ENCODE assay signal across 11 cellular contexts in the genomic region with DNA sequence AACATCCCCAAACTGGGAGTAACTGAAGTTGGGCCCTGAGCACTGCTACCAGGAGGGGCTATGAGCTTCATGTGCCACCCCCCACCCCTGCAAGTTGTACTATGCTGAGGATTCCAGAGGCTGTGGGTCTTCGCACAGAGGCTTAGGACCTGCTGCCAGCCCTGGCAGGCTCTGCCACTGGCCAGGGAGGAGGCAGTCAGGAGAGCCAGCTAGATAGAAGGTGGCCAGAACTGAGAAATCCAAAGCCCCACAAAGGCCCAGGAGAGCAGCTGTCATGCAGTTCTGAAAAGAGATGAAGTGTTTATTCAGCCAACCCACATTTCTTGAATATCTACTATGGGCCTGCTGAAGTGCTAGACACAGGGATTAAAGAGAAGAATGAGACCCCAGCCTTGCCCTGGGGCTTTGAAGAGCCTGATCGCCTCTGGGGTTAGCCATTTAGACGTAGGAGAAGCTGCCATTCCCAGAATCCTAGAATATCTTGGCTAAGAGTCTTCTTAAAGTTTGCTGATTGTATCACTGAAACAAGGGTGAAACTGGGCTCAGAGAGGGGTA. TPM values are rescaled to one million over a fixed set of nuclear protein-coding genes. Genes with fewer than 3 reads are reported as not detected.
DNase-seq lines count a peak whose midpoint lies in the region; ATAC-seq and TF ChIP-seq lines count a peak whose summit lies in the region.
"Had no signal": no experiment of that assay in that cellular context is flagged by ENCODE, and none has a peak within 500 bp of the region (broad histone marks: within the 10 kb centered on the region; RNA-seq: fewer than 3 reads in every experiment).

No MANE protein-coding gene starts in this region.

- ATAC-seq in left ventricle myocardium superior: no peak
- ATAC-seq in HG03571 (IDR thresholded peaks at IDR 0.05; ENCODE audit: unreplicated experiment): no peak

- TF ChIP-seq POLR2A in lower leg skin (IDR thresholded peaks at IDR 0.05): no peak

- no peak overlapping the region for H3K4me3 ChIP-seq in right atrium auricular region
- no peak overlapping the region for H3K4me3 ChIP-seq in lower leg skin (ENCODE audit: low read depth, poor library complexity, severe bottlenecking)

- H3K27ac ChIP-seq in right atrium auricular region: no peak overlapping the region
- H3K27ac ChIP-seq: cardiac muscle cell had no signal

- peak; percentile 49 for DNase-seq in left ventricle myocardium superior
- DNase-seq in right atrium auricular region (ENCODE audit: low spot score): no peak
- peak; percentile 43 for DNase-seq in mesenteric fat pad (ENCODE audit: low spot score)
- DNase-seq in T-helper 9 cell: no peak
- DNase-seq in lower leg skin (ENCODE audit: low spot score in 2 of 2): no peak
- no peak for DNase-seq in stimulated activated CD4-positive, alpha-beta T cell treated with anti-CD3 and anti-CD28 coated beads, Interleukin-2, amount 100 ng/mL, for 24 hours
- DNase-seq: NCI-H187 treated with DMSO at 0.1 percent for 48 hours; stimulated activated CD4-positive, alpha-beta T cell treated with anti-CD3 and anti-CD28 coated beads, Interleukin-2, amount 100 ng/mL, for 48 hours had no signal

- 71 to 76% methylated on average over 3 of the region's 3 CpGs for WGBS in lower leg skin, 2 donors

- intact Hi-C loops in left ventricle myocardium superior (cut with micrococcal nuclease) (no loop called here), lower leg skin (cut with DNase I; ENCODE audit: low total_unique reads) (no loop called here)

- no peaks in the 10 kb centered on the region for H3K27me3 ChIP-seq in right atrium auricular region
- H3K27me3 ChIP-seq: cardiac muscle cell had no signal

- no peaks in the 10 kb centered on the region for H3K9me3 ChIP-seq in right atrium auricular region

- no peaks in the 10 kb centered on the region for H3K27me3 Mint-ChIP-seq in activated naive CD8-positive, alpha-beta T cell

- H3K4me1 Mint-ChIP-seq in activated naive CD8-positive, alpha-beta T cell (ENCODE audit: low read depth): peaks cover 28% of the 10 kb centered on the region

- no peaks in the 10 kb centered on the region for H3K9me3 Mint-ChIP-seq in activated naive CD8-positive, alpha-beta T cell (ENCODE audit: low read depth)

- H3K36me3 ChIP-seq in right atrium auricular region: no peaks in the 10 kb centered on the region
- H3K36me3 ChIP-seq: cardiac muscle cell had no signal

- H3K36me3 Mint-ChIP-seq in activated naive CD8-positive, alpha-beta T cell: peaks cover 2% of the 10 kb centered on the region

- no peak overlapping the region for H3K27ac Mint-ChIP-seq in activated naive CD8-positive, alpha-beta T cell

- H3K4me3 Mint-ChIP-seq in activated naive CD8-positive, alpha-beta T cell: peak overlapping the region; percentile 91

- TF ChIP-seq CTCF in right atrium auricular region (IDR thresholded peaks at IDR 0.05) (no peak), lower leg skin (IDR thresholded peaks at IDR 0.05) (no peak)

- peaks cover 0 to 31% of the 10 kb centered on the region in 2 donors for H3K4me1 ChIP-seq in right atrium auricular region

RNA-seq across cellular contexts. Expression of gene ALAD, which starts 1.4 kb away (rescaled TPM):
- total RNA-seq in left ventricle myocardium superior (117 TPM), right atrium auricular region (10 to 100 TPM; 16.2 to 17.8 TPM), mesenteric fat pad (52.8 TPM), lower leg skin (10 to 100 TPM; 26.0 to 60.7 (median 39.9) TPM)

RNA-seq across cellular contexts. Expression of gene POLE3, which starts 10.8 kb away (rescaled TPM):
- 25.1 TPM for total RNA-seq in left ventricle myocardium superior
- 10 to 100 TPM; 17.9 to 21.5 TPM for total RNA-seq in right atrium auricular region
- total RNA-seq in mesenteric fat pad: 26.4 TPM
- 10 to 100 TPM; 20.9 to 39.1 (median 27.1) TPM for total RNA-seq in lower leg skin

RNA-seq across cellular contexts. Expression of gene C9orf43, which starts 10.8 kb away (rescaled TPM):
- total RNA-seq in left ventricle myocardium superior (0.12 TPM), right atrium auricular region (not detected), mesenteric fat pad (0.45 TPM), lower leg skin (under 1 TPM; 0.17 to 0.46 (median 0.37) TPM)

RNA-seq across cellular contexts. Expression of gene HDHD3, which starts 22.9 kb away (rescaled TPM):
- total RNA-seq in left ventricle myocardium superior (9.9 TPM), right atrium auricular region (10 to 100 TPM; 20.0 to 25.6 TPM), mesenteric fat pad (15.4 TPM), lower leg skin (10 to 100 TPM; 44.7 to 50.3 (median 48.3) TPM)

RNA-seq across cellular contexts. Expression of gene BSPRY, which starts 50.4 kb away (rescaled TPM):
- total RNA-seq in left ventricle myocardium superior (0.37 TPM), right atrium auricular region (1 to 10 TPM in 1 of 2 donors, under 1 TPM in 1; 0.48 to 3.8 TPM), mesenteric fat pad (0.19 TPM), lower leg skin (10 to 100 TPM; 36.9 to 56.9 (median 43.4) TPM)

Comparison
In these comparisons a context has a peak if more than half of its experiments do, and no peak if none do; other contexts are left out.
1. DNase-seq: peak in left ventricle myocardium superior (single experiment) and mesenteric fat pad (single experiment); none in right atrium auricular region (single experiment), T-helper 9 cell (single experiment), lower leg skin (0 of 2) and stimulated activated CD4-positive, alpha-beta T cell treated with anti-CD3 and anti-CD28 coated beads, Interleukin-2, amount 100 ng/mL, for 24 hours (0 of 2).